8 cellular contexts compared by ENCODE assay signal in the genomic region with DNA sequence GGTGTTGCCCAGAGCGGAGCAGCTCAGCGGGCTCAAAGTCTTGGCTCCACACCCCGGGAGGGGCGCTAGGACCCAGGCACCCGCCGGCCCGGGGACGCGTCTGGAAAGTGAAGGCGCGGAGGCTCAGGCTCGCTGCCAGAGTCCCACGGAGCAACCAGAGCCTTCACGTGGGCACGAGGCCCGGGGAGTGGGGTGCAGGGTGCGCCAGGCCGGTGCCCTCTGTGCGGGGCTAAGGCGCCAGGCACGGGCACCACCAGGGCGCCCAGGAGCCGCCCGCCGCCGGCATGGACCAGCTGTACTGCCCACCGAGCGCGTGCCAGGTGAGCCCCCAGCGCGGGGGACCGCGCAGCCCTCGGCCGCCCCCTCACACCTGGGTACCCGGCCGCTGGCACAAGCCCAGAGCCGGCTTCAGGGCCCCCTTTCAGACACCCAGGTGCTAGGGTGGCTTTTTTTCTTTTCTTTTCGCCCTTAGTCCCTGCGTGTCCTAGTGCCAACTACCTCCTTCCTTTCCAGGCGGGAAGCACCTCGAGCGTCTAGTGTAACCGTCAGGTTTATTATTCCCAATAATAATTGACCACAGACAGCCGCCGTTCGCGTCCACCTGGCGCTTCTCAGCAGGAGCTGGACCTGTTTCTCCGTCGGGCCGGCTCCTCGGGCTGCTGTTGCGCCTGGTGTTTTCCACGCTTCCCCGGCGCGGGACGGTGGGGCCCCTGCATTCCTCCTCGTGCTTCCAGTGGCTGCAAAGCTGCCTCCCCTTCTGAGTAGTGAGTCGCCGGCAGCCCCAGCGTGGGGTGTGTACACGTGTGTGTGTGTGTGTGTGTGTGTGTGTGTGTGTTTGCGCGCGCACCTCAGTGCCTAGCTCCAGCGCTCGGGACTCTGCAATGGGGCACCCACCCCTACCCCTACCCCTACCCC. TPM values are rescaled to one million over a fixed set of nuclear protein-coding genes. Genes with fewer than 3 reads are reported as not detected.
DNase-seq lines count a peak whose midpoint lies in the region; ATAC-seq, FAIRE-seq and TF ChIP-seq lines count a peak whose summit lies in the region.

No MANE protein-coding gene starts in this region.

- H3K27me3 ChIP-seq in psoas muscle (ENCODE audit: insufficient read depth in 3 of 3, low read length in 2 of 3) = peaks cover 0 to 31% (median 6%) of the 10 kb centered on the region in 3 donors

- H3K36me3 ChIP-seq in psoas muscle (ENCODE audit: insufficient read depth in 1 of 2, low read depth in 1 of 2) = no peaks in the 10 kb centered on the region

- peaks cover 9% of the 10 kb centered on the region for H3K4me1 ChIP-seq in psoas muscle

- no peak for TF ChIP-seq CTCF in psoas muscle (IDR thresholded peaks at IDR 0.05)

- no peak for FAIRE-seq in HTR-8/SVneo (lab: Jason Lieb, UNC)

- H3K27ac ChIP-seq in psoas muscle = no peak overlapping the region

- peak; percentile 23 for DNase-seq in EL
- peak; percentile 25 for DNase-seq in RPMI8226
- peak; percentile 60 for DNase-seq in left cardiac atrium
- peak; percentile 53 to 64 for DNase-seq in psoas muscle
- no peak for DNase-seq in HTR-8/SVneo (ENCODE audit: insufficient read length, low spot score)
- no peak for DNase-seq in SK-N-DZ (ENCODE audit: low spot score)
- no peak for DNase-seq in pons (ENCODE audit: low spot score)

- intact Hi-C loops in left cardiac atrium (cut with DNase I) = no loop called here
- intact Hi-C loops in psoas muscle (cut with DNase I) = no loop called here

- peak; percentile 75 to 77 for ATAC-seq in left cardiac atrium
- peak in 3 of 4 donors; percentile 47 to 63 (median 54) for ATAC-seq in psoas muscle
- ATAC-seq in GM18909 (IDR thresholded peaks at IDR 0.05; ENCODE audit: poor library complexity, unreplicated experiment) = no peak

- peak overlapping the region; percentile 62 for H3K4me3 ChIP-seq in psoas muscle

- WGBS in psoas muscle, 3 donors = 1 to 2% (median 1%) methylated on average over 58 to 69 of the region's 69 CpGs

- peaks cover 5% of the 10 kb centered on the region for H3K9me3 ChIP-seq in psoas muscle

RNA-seq across cellular contexts. Expression of a gene that starts 30.1 kb away (rescaled TPM):
- total RNA-seq in left cardiac atrium (10 to 100 TPM; 20.8 to 40.2 TPM), psoas muscle (1 to 10 TPM in 1 of 4 donors, under 1 TPM in 3; 0.12 to 2.9 (median 0.70) TPM)
- under 1 TPM; 0.18 to 0.48 (median 0.30) TPM for polyA plus RNA-seq in psoas muscle
- polyA plus RNA-seq in SK-N-DZ (2014; cell fraction: cytosol; rRNA removed) = 0.09 TPM in 1 of 2 replicates, not detected in the other
- polyA plus RNA-seq in SK-N-DZ (2014; cell fraction: nucleus; rRNA removed) = 0.06 and 0.57 TPM in 2 replicates

Comparison
In these comparisons a context has a peak if more than half of its experiments do, and no peak if none do; other contexts are left out.
1. DNase-seq: peak in EL (single experiment), RPMI8226 (single experiment), left cardiac atrium (single experiment) and psoas muscle (2 of 2); none in HTR-8/SVneo (single experiment), SK-N-DZ (single experiment) and pons (single experiment).
2. RNA of a gene that starts 30.1 kb away (total RNA-seq): 20.8 to 40.2 TPM in left cardiac atrium; 0.12 to 2.9 TPM in psoas muscle; every median in the first group is over 4 times any median in the second.